ENCODE assay signal across 11 cellular contexts in the genomic region with DNA sequence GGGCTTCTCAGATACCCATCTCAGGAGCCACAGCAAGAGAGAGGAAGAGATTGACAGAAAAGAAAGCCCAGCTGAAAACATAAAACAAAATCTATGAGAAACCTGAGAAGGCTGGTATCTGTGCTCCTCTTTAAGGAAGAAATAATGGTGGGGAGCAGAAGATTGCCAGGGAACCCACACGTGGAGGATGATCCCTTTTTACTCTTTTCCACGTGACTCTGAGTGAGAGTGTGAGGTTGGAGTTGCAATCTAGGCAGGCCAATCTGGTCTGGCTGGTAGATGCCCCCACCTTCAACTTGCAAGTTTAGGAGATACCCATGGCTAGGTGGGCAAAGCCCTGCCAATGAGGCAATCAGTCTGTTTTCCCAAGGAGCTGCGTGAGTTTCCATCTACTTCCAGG.
"Had no signal": no experiment of that assay in that cellular context is flagged by ENCODE, and none has a peak within 500 bp of the region (broad histone marks: within the 10 kb centered on the region; RNA-seq: fewer than 3 reads in every experiment).

No MANE protein-coding gene starts in this region.

- H3K36me3 ChIP-seq: HAP-1 had no signal

- ATAC-seq: GM23338, HCT116 had no signal

- H3K4me1 ChIP-seq: HAP-1 had no signal

- H2AFZ ChIP-seq: GM23248, GM23338 had no signal

- H3K4me3 ChIP-seq: GM23248, GM23338, HAP-1 had no signal

- DNase-seq: GM23248, GOT3, H7, H9, HCEC 1CT, HFFc6 had no signal

- H3K27ac ChIP-seq: GM23248 had no signal

- FAIRE-seq: H1, H54 had no signal

- H3K9ac ChIP-seq: GM23248 had no signal

- H3K4me2 ChIP-seq: GM23338 had no signal

- H3K9me3 ChIP-seq: HAP-1 had no signal
